In genomic region chr1:30747028-30748008, GRCh38 we compare ENCODE assay signal across 12 cellular contexts. TPM values are rescaled to one million over a fixed set of nuclear protein-coding genes. Genes with fewer than 3 reads are reported as not detected.
DNase-seq lines count a peak whose midpoint lies in the region; ATAC-seq and TF ChIP-seq lines count a peak whose summit lies in the region.
"Had no signal": no experiment of that assay in that cellular context is flagged by ENCODE, and none has a peak within 500 bp of the region (broad histone marks: within the 10 kb centered on the region; RNA-seq: fewer than 3 reads in every experiment).

No MANE protein-coding gene starts in this region.

- H4K20me1 ChIP-seq in OCI-LY3 (ENCODE audit: insufficient read depth, low read length), result peaks cover 59% of the 10 kb centered on the region

- peaks cover 100% of the 10 kb centered on the region for H3K79me2 ChIP-seq in OCI-LY3 (ENCODE audit: low read length)

- H2AFZ ChIP-seq in OCI-LY3 (ENCODE audit: low read depth, low read length), result no peak overlapping the region

- peak overlapping the region; percentile 99 for H3K27ac ChIP-seq in OCI-LY3 (ENCODE audit: low read length)
- peak overlapping the region; percentile 93 for H3K27ac ChIP-seq in effector memory CD4-positive, alpha-beta T cell (ENCODE audit: insufficient read depth, low read length, poor library complexity, severe bottlenecking)
- H3K27ac ChIP-seq: thyroid gland had no signal

- H3K4me3 ChIP-seq in OCI-LY3 (ENCODE audit: low read length), result peak overlapping the region; percentile 87
- peak overlapping the region; percentile 7 for H3K4me3 ChIP-seq in effector memory CD4-positive, alpha-beta T cell (ENCODE audit: insufficient read depth, low read depth, low read length, poor library complexity, severe bottlenecking)
- H3K4me3 ChIP-seq: thyroid gland had no signal

- no peaks in the 10 kb centered on the region for H3K9me3 ChIP-seq in OCI-LY3 (ENCODE audit: insufficient read depth, low read length)
- no peaks in the 10 kb centered on the region for H3K9me3 ChIP-seq in effector memory CD4-positive, alpha-beta T cell (ENCODE audit: control insufficient read depth, low read length)
- H3K9me3 ChIP-seq: thyroid gland had no signal

- peak overlapping the region; percentile 100 for H3K4me2 ChIP-seq in OCI-LY3 (ENCODE audit: low read length)

- H3K27ac Mint-ChIP-seq in activated CD4-positive, alpha-beta T cell treated with anti-CD3 and anti-CD28 coated beads for 36 hours, result peak overlapping the region; percentile 99
- H3K27ac Mint-ChIP-seq in stimulated activated naive CD8-positive, alpha-beta T cell treated with anti-CD3 and anti-CD28 coated beads, Interleukin-15, amount 100 ng/mL, for 72 hours, result peak overlapping the region; percentile 96 to 99

- no peaks in the 10 kb centered on the region for H3K27me3 Mint-ChIP-seq in activated CD4-positive, alpha-beta T cell treated with anti-CD3 and anti-CD28 coated beads for 36 hours
- no peaks in the 10 kb centered on the region for H3K27me3 Mint-ChIP-seq in stimulated activated naive CD8-positive, alpha-beta T cell treated with anti-CD3 and anti-CD28 coated beads, Interleukin-15, amount 100 ng/mL, for 72 hours

- H3K9ac ChIP-seq in OCI-LY3 (ENCODE audit: low read length), result peak overlapping the region; percentile 80

- peak overlapping the region; percentile 71 for H3K4me3 Mint-ChIP-seq in activated CD4-positive, alpha-beta T cell treated with anti-CD3 and anti-CD28 coated beads for 36 hours
- H3K4me3 Mint-ChIP-seq in stimulated activated naive CD8-positive, alpha-beta T cell treated with anti-CD3 and anti-CD28 coated beads, Interleukin-15, amount 100 ng/mL, for 72 hours, result peak overlapping the region; percentile 94 to 98

- peaks cover 34% of the 10 kb centered on the region for H3K36me3 Mint-ChIP-seq in activated CD4-positive, alpha-beta T cell treated with anti-CD3 and anti-CD28 coated beads for 36 hours (ENCODE audit: low read depth)

- TF ChIP-seq CTCF in OCI-LY3 (IDR thresholded peaks at IDR 0.05; ENCODE audit: low read depth, low read length), result no peak

- POLR2A ChIA-PET in activated CD4-positive, alpha-beta T cell treated with anti-CD3 and anti-CD28 coated beads for 36 hours (lab: Charles Lee), result no interaction called here

- intact Hi-C loops in activated CD4-positive, alpha-beta T cell treated with anti-CD3 and anti-CD28 coated beads for 36 hours (cut with DNase I, micrococcal nuclease), result loop anchor here (2.0 to 5.0 kb wide), 5 partner anchors 29 to 1525 kb away; partner anchors contain the start of gene PUM1 (in 1 of the 2)

- H3K27me3 ChIP-seq in OCI-LY3 (ENCODE audit: low read depth, low read length), result no peaks in the 10 kb centered on the region
- H3K27me3 ChIP-seq in effector memory CD4-positive, alpha-beta T cell (replicated peaks; ENCODE audit: control insufficient read depth, insufficient read depth, low read length, poor library complexity, severe bottlenecking), result no peaks in the 10 kb centered on the region
- H3K27me3 ChIP-seq: thyroid gland had no signal

- peaks cover 100% of the 10 kb centered on the region for H3K4me1 ChIP-seq in OCI-LY3 (ENCODE audit: low read length)
- H3K4me1 ChIP-seq in effector memory CD4-positive, alpha-beta T cell (ENCODE audit: control insufficient read depth, insufficient read depth, low read length, poor library complexity, severe bottlenecking), result peaks cover 96% of the 10 kb centered on the region
- H3K4me1 ChIP-seq: thyroid gland had no signal

- peaks cover 99% of the 10 kb centered on the region for H3K4me1 Mint-ChIP-seq in activated CD4-positive, alpha-beta T cell treated with anti-CD3 and anti-CD28 coated beads for 36 hours
- peaks cover 100% of the 10 kb centered on the region for H3K4me1 Mint-ChIP-seq in stimulated activated naive CD8-positive, alpha-beta T cell treated with anti-CD3 and anti-CD28 coated beads, Interleukin-15, amount 100 ng/mL, for 72 hours

- DNase-seq in activated CD4-positive, alpha-beta T cell treated with anti-CD3 and anti-CD28 coated beads for 36 hours, result no peak
- DNase-seq in activated CD4-positive, alpha-beta T cell treated with anti-CD3 and anti-CD28 coated beads, Interleukin-2, amount 50 U/mL, for 1 hour, result no peak
- DNase-seq in effector memory CD4-positive, alpha-beta T cell, result no peak
- DNase-seq in stimulated activated naive CD8-positive, alpha-beta T cell treated with anti-CD3 and anti-CD28 coated beads, Interleukin-15, amount 100 ng/mL, for 72 hours, result no peak
- no peak for DNase-seq in effector CD8-positive, alpha-beta T cell (lab: John Stamatoyannopoulos, UW)
- DNase-seq: foreskin melanocyte, NCI-H226, thyroid gland had no signal

- H3K36me3 ChIP-seq in OCI-LY3 (replicated peaks; ENCODE audit: low read depth, low read length), result peaks cover 56% of the 10 kb centered on the region
- H3K36me3 ChIP-seq in effector memory CD4-positive, alpha-beta T cell (ENCODE audit: control insufficient read depth, insufficient read depth, low read length), result peaks cover 13% of the 10 kb centered on the region
- H3K36me3 ChIP-seq: thyroid gland had no signal

- ATAC-seq in activated CD4-positive, alpha-beta T cell treated with anti-CD3 and anti-CD28 coated beads for 36 hours, result no peak
- ATAC-seq in stimulated activated naive CD8-positive, alpha-beta T cell treated with anti-CD3 and anti-CD28 coated beads, Interleukin-15, amount 100 ng/mL, for 72 hours, result no peak
- ATAC-seq in GM18519 (IDR thresholded peaks at IDR 0.05; ENCODE audit: low FRiP score, unreplicated experiment) (no peak), GM19328 (IDR thresholded peaks at IDR 0.05; ENCODE audit: unreplicated experiment) (no peak)

- H3K9me3 Mint-ChIP-seq in activated CD4-positive, alpha-beta T cell treated with anti-CD3 and anti-CD28 coated beads for 36 hours (ENCODE audit: low read depth), result no peaks in the 10 kb centered on the region
- no peaks in the 10 kb centered on the region for H3K9me3 Mint-ChIP-seq in stimulated activated naive CD8-positive, alpha-beta T cell treated with anti-CD3 and anti-CD28 coated beads, Interleukin-15, amount 100 ng/mL, for 72 hours

- CTCF ChIA-PET in activated CD4-positive, alpha-beta T cell treated with anti-CD3 and anti-CD28 coated beads for 36 hours (lab: Charles Lee), result interaction anchor here (0.7 to 3.4 kb wide), 7 partner anchors 9 to 41 kb away, joined by 3 to 20 read pairs (median 4); partner anchors contain the start of gene LAPTM5

RNA-seq across cellular contexts. Expression of gene LAPTM5, which starts 10.3 kb away (rescaled TPM):
- total RNA-seq in activated CD4-positive, alpha-beta T cell treated with anti-CD3 and anti-CD28 coated beads for 36 hours, result 100 to 1,000 TPM; 174 to 214 TPM
- total RNA-seq: A673 had no signal

RNA-seq across cellular contexts. Expression of gene MATN1, which starts 23.9 kb away (rescaled TPM):
- under 1 TPM; 0.32 to 0.43 TPM for total RNA-seq in activated CD4-positive, alpha-beta T cell treated with anti-CD3 and anti-CD28 coated beads for 36 hours
- total RNA-seq: A673 had no signal
